Comparison of ENCODE assay signal across 13 cellular contexts in genomic region chr12:112347521-112347920, GRCh38. TPM values are rescaled to one million over a fixed set of nuclear protein-coding genes. Genes with fewer than 3 reads are reported as not detected.
DNase-seq lines count a peak whose midpoint lies in the region; ATAC-seq and TF ChIP-seq lines count a peak whose summit lies in the region.
"Had no signal": no experiment of that assay in that cellular context is flagged by ENCODE, and none has a peak within 500 bp of the region (broad histone marks: within the 10 kb centered on the region; RNA-seq: fewer than 3 reads in every experiment).

No MANE protein-coding gene starts in this region.

- no peaks in the 10 kb centered on the region for H4K20me1 ChIP-seq in KMS-11 (ENCODE audit: insufficient read depth)

- H3K4me1 ChIP-seq in KMS-11 (ENCODE audit: low read depth, poor library complexity, severe bottlenecking) = peaks cover 100% of the 10 kb centered on the region

- no peak overlapping the region for H2AFZ ChIP-seq in KMS-11 (ENCODE audit: low read depth)

- TF ChIP-seq CTCF in KMS-11 (conservative IDR thresholded peaks at IDR 0.05; ENCODE audit: low read depth, low read length) (no peak), brain microvascular endothelial cell (IDR thresholded peaks at IDR 0.05; ENCODE audit: low read depth, low read length, missing control alignments) (no peak)

- in situ Hi-C loops in brain microvascular endothelial cell (cut with HindIII; ENCODE audit: low pct_ligation_motif_present, low sequenced_read_pairs) = no loop called here

- DNase-seq in brain microvascular endothelial cell (peak; percentile 92), ureter (ENCODE audit: low spot score) (no peak), NCI-H1105 treated with DMSO at 0.1 percent for 48 hours (lab: John Stamatoyannopoulos, UW) (no peak), NCI-H82 treated with DMSO at 0.1 percent for 48 hours (lab: John Stamatoyannopoulos, UW; ENCODE audit: unreplicated experiment) (no peak)
- no peak for DNase-seq in natural killer cell treated with Interleukin-12 subunit alpha and Interleukin-12 subunit beta and Interleukin-15 and Interleukin-18, amount 100 ng/mL, for 72 hours (ENCODE audit: low spot score)
- DNase-seq in stimulated activated CD4-positive, alpha-beta T cell treated with anti-CD3 and anti-CD28 coated beads, Interleukin-4, amount 100 ng/mL, for 1 hour = no peak
- DNase-seq: left lung had no signal

- H3K36me3 Mint-ChIP-seq in natural killer cell treated with Interleukin-12 subunit alpha and Interleukin-12 subunit beta and Interleukin-15 and Interleukin-18, amount 100 ng/mL, for 72 hours = no peaks in the 10 kb centered on the region

- H3K79me2 ChIP-seq in KMS-11 (ENCODE audit: insufficient read depth, low read depth) = peaks cover 72% of the 10 kb centered on the region

- H3K9me3 Mint-ChIP-seq in natural killer cell treated with Interleukin-12 subunit alpha and Interleukin-12 subunit beta and Interleukin-15 and Interleukin-18, amount 100 ng/mL, for 72 hours = no peaks in the 10 kb centered on the region
- H3K9me3 Mint-ChIP-seq: IgD-negative memory B cell had no signal

- H3K27ac ChIP-seq in KMS-11 = peak overlapping the region; percentile 86
- H3K27ac ChIP-seq in brain microvascular endothelial cell = peak overlapping the region; percentile 13
- H3K27ac ChIP-seq: left lung, suprapubic skin had no signal

- H3K27ac Mint-ChIP-seq in natural killer cell treated with Interleukin-12 subunit alpha and Interleukin-12 subunit beta and Interleukin-15 and Interleukin-18, amount 100 ng/mL, for 72 hours = no peak overlapping the region
- H3K27ac Mint-ChIP-seq: IgD-negative memory B cell had no signal

- peak overlapping the region; percentile 62 for H3K4me2 ChIP-seq in KMS-11

- H3K27me3 Mint-ChIP-seq in natural killer cell treated with Interleukin-12 subunit alpha and Interleukin-12 subunit beta and Interleukin-15 and Interleukin-18, amount 100 ng/mL, for 72 hours = no peaks in the 10 kb centered on the region
- H3K27me3 Mint-ChIP-seq: IgD-negative memory B cell had no signal

- ATAC-seq in GM19043 (IDR thresholded peaks at IDR 0.05; ENCODE audit: low read depth, unreplicated experiment) = peak; percentile 52
- ATAC-seq in natural killer cell treated with Interleukin-12 subunit alpha and Interleukin-12 subunit beta and Interleukin-15 and Interleukin-18, amount 100 ng/mL, for 72 hours = peak; percentile 64 to 80
- ATAC-seq: HCT116, left lung, Right ventricle myocardium inferior had no signal

- H3K4me3 ChIP-seq in KMS-11 (IDR thresholded peaks at IDR 0.05; ENCODE audit: insufficient read depth, low read depth, low read length) = no peak overlapping the region
- H3K4me3 ChIP-seq in brain microvascular endothelial cell (ENCODE audit: low read depth, low read length) = no peak overlapping the region
- H3K4me3 ChIP-seq: left lung, suprapubic skin had no signal

- H3K4me1 Mint-ChIP-seq in natural killer cell treated with Interleukin-12 subunit alpha and Interleukin-12 subunit beta and Interleukin-15 and Interleukin-18, amount 100 ng/mL, for 72 hours (ENCODE audit: low read depth in 2 of 2) = peaks cover 36 to 57% of the 10 kb centered on the region in 2 donors

- no peak overlapping the region for H3K4me3 Mint-ChIP-seq in natural killer cell treated with Interleukin-12 subunit alpha and Interleukin-12 subunit beta and Interleukin-15 and Interleukin-18, amount 100 ng/mL, for 72 hours
- H3K4me3 Mint-ChIP-seq: IgD-negative memory B cell had no signal

- H3K36me3 ChIP-seq in KMS-11 (ENCODE audit: insufficient read depth) (no peaks in the 10 kb centered on the region), brain microvascular endothelial cell (replicated peaks) (no peaks in the 10 kb centered on the region)
- H3K36me3 ChIP-seq: left lung, suprapubic skin had no signal

- H3K9ac ChIP-seq in KMS-11 = peak overlapping the region; percentile 39; the same call in 1 of the 2 replicates

- H3K27me3 ChIP-seq in KMS-11 (ENCODE audit: insufficient read depth, low read depth) (no peaks in the 10 kb centered on the region), brain microvascular endothelial cell (replicated peaks) (no peaks in the 10 kb centered on the region)
- H3K27me3 ChIP-seq: left lung, suprapubic skin had no signal

RNA-seq across cellular contexts. Expression of gene HECTD4, which starts 34.7 kb away (rescaled TPM):
- total RNA-seq in natural killer cell treated with Interleukin-12 subunit alpha and Interleukin-12 subunit beta and Interleukin-15 and Interleukin-18, amount 100 ng/mL, for 72 hours = 10 to 100 TPM; 51.3 to 76.7 TPM
- total RNA-seq in ureter = 68.2 TPM
